Comparison of ENCODE assay signal across 21 cellular contexts in the genomic region with DNA sequence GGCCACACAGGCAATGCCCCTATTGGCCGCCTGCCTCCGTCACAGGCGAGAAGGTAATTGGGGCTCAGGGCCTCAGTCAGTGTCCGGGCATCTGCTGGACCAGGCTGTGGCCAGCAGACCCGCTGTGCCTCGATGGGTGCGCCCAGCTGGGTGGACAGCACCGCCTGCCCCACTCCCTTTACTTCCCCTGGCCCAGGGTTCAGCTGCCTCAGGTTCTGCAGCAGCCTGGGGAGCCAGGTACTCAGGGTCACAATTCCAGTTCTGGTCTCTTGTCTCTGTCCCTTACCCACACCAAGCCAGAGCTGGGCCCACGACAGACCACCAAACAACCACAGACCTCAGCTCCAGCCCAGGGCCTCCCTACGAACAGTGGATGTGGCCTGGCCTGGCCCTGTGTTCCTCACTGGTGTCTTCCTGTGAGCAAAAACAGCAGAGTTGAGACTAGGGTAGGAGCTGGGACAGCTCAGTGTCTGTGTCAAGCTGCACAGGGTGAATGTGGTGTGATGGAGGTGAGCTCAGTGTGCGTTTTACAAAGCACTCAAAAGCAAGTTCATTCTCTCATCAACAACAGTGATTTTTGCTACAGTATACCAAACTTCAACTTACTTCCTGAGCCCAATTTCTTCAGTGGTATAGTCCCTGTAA. TPM values are rescaled to one million over a fixed set of nuclear protein-coding genes. Genes with fewer than 3 reads are reported as not detected.
A peak's percentile ranks its signal among the peaks of the same experiment; 100 is the strongest.
DNase-seq lines count a peak whose midpoint lies in the region; ATAC-seq, FAIRE-seq and TF ChIP-seq lines count a peak whose summit lies in the region.
"Had no signal": no experiment of that assay in that cellular context is flagged by ENCODE, and none has a peak within 500 bp of the region (broad histone marks: within the 10 kb centered on the region; RNA-seq: fewer than 3 reads in every experiment).

No MANE protein-coding gene starts in this region.

- H3K27me3 ChIP-seq in BLaER1 (no peaks in the 10 kb centered on the region), MG63 (no peaks in the 10 kb centered on the region)
- H3K27me3 ChIP-seq in CD4-positive, alpha-beta T cell (ENCODE audit: control insufficient read depth, insufficient read depth, low read length): no peaks in the 10 kb centered on the region
- H3K27me3 ChIP-seq: SJSA1 had no signal

- POLR2A ChIA-PET in CD4-positive, alpha-beta T cell (lab: Charles Lee): interaction anchor here (0.6 to 10.1 kb wide), 16 partner anchors 11 to 74 kb away, joined by 3 to 163 read pairs (median 8); a partner anchor contains a TSS

- ATAC-seq in CD4-positive, alpha-beta T cell (ENCODE audit: poor library complexity): peak; percentile 31
- ATAC-seq in naive B cell (ENCODE audit: low read depth in 2 of 2): no peak
- ATAC-seq: K562, PC-3 had no signal

- peak overlapping the region; percentile 24; the same call in 1 of the 2 replicates for H3K4me2 ChIP-seq in BLaER1

- no peak for TF ChIP-seq POLR2A in H54 (IDR thresholded peaks at IDR 0.05; ENCODE audit: low read depth, low read length)

- no peak for FAIRE-seq in H54 (lab: Jason Lieb, UNC)
- FAIRE-seq: colon, frontal cortex, GM12892, K562 had no signal

- H3K4me3 ChIP-seq in BLaER1 (no peak overlapping the region), MG63 (no peak overlapping the region)
- H3K4me3 ChIP-seq: K562, SJSA1, skin epidermis, thoracic aorta had no signal

- peaks cover 8% of the 10 kb centered on the region; the same call in 1 of the 2 replicates for H4K20me1 ChIP-seq in BLaER1

- peaks cover 93% of the 10 kb centered on the region for H3K4me1 ChIP-seq in BLaER1
- H3K4me1 ChIP-seq: parathyroid adenoma, SJSA1 had no signal

- TF ChIP-seq CTCF in CD4-positive, alpha-beta T cell (IDR thresholded peaks at IDR 0.05): no peak

- no peaks in the 10 kb centered on the region for H3K9me3 ChIP-seq in BLaER1
- H3K9me3 ChIP-seq in CD4-positive, alpha-beta T cell (ENCODE audit: control insufficient read depth, low read length): no peaks in the 10 kb centered on the region
- H3K9me3 ChIP-seq in MG63: no peaks in the 10 kb centered on the region
- H3K9me3 ChIP-seq: SJSA1, thoracic aorta had no signal

- H3K27ac Mint-ChIP-seq in CD4-positive, alpha-beta T cell: peak overlapping the region; percentile 99
- H3K27ac Mint-ChIP-seq in activated T-helper 1 cell treated with anti-CD3 and anti-CD28 coated beads, Interleukin-12 subunit alpha, Interleukin-12 subunit beta, Interleukin-2, Interleukin-4 antibody, amounts not matched to agents 30 ng/mL and 10 ng/mL and 1 ng/mL, durations not matched to agents 14 hours and 24 hours and 36 hours: peak overlapping the region; percentile 90
- H3K27ac Mint-ChIP-seq in naive B cell: peak overlapping the region; percentile 37 to 94 (median 56)

- peaks cover 81% of the 10 kb centered on the region for H3K36me3 ChIP-seq in BLaER1
- no peaks in the 10 kb centered on the region for H3K36me3 ChIP-seq in MG63
- H3K36me3 ChIP-seq: SJSA1 had no signal

- peaks cover 86% of the 10 kb centered on the region for H3K36me3 Mint-ChIP-seq in CD4-positive, alpha-beta T cell (ENCODE audit: low read depth)
- H3K36me3 Mint-ChIP-seq in activated T-helper 1 cell treated with anti-CD3 and anti-CD28 coated beads, Interleukin-12 subunit alpha, Interleukin-12 subunit beta, Interleukin-2, Interleukin-4 antibody, amounts not matched to agents 30 ng/mL and 10 ng/mL and 1 ng/mL, durations not matched to agents 14 hours and 24 hours and 36 hours (ENCODE audit: low read depth): peaks cover 38% of the 10 kb centered on the region
- H3K36me3 Mint-ChIP-seq in naive B cell: peaks cover 0 to 8% of the 10 kb centered on the region in 2 donors

- intact Hi-C loops in CD4-positive, alpha-beta T cell (cut with DNase I, micrococcal nuclease): no loop called here
- intact Hi-C loops in activated T-helper 1 cell treated with anti-CD3 and anti-CD28 coated beads, Interleukin-12 subunit alpha, Interleukin-12 subunit beta, Interleukin-2, Interleukin-4 antibody, amounts not matched to agents 30 ng/mL and 10 ng/mL and 1 ng/mL, durations not matched to agents 14 hours and 24 hours and 36 hours (cut with micrococcal nuclease): no loop called here

- DNase-seq in CD4-positive, alpha-beta T cell: peak in 3 of 10 experiments; percentile 29 to 35 (median 34)
- peak; percentile 15 for DNase-seq in activated T-helper 1 cell treated with anti-CD3 and anti-CD28 coated beads, Interleukin-12 subunit alpha, Interleukin-12 subunit beta, Interleukin-2, Interleukin-4 antibody, amounts not matched to agents 30 ng/mL and 10 ng/mL and 1 ng/mL, durations not matched to agents 14 hours and 24 hours and 36 hours (ENCODE audit: low spot score)
- no peak for DNase-seq in naive B cell
- no peak for DNase-seq in H54 (ENCODE audit: insufficient read length, low spot score)
- no peak for DNase-seq in MG63
- DNase-seq in kidney glomerular epithelial cell (lab: John Stamatoyannopoulos, UW): no peak
- DNase-seq: DMS 273 treated with DMSO at 0.1 percent for 48 hours; NCI-H1092 treated with DMSO at 0.1 percent for 48 hours; NCI-H526 treated with DMSO at 0.1 percent for 48 hours; PC-3; stimulated activated CD4-positive, alpha-beta T cell treated with anti-CD3 and anti-CD28 coated beads, Interleukin-4, amount 100 ng/mL, for 24 hours; T1000 had no signal

- H3K27ac ChIP-seq in BLaER1: peak overlapping the region; percentile 42; the same call in 1 of the 2 replicates
- peak overlapping the region; percentile 92 for H3K27ac ChIP-seq in CD4-positive, alpha-beta T cell (ENCODE audit: low read depth, low read length)
- H3K27ac ChIP-seq: parathyroid adenoma, SJSA1, thoracic aorta had no signal

- peak overlapping the region; percentile 30; the same call in 1 of the 2 replicates for H3K9ac ChIP-seq in BLaER1
- H3K9ac ChIP-seq: parathyroid adenoma had no signal

- no peaks in the 10 kb centered on the region for H3K9me3 Mint-ChIP-seq in CD4-positive, alpha-beta T cell
- no peaks in the 10 kb centered on the region for H3K9me3 Mint-ChIP-seq in activated T-helper 1 cell treated with anti-CD3 and anti-CD28 coated beads, Interleukin-12 subunit alpha, Interleukin-12 subunit beta, Interleukin-2, Interleukin-4 antibody, amounts not matched to agents 30 ng/mL and 10 ng/mL and 1 ng/mL, durations not matched to agents 14 hours and 24 hours and 36 hours
- no peaks in the 10 kb centered on the region for H3K9me3 Mint-ChIP-seq in naive B cell

- H3K4me3 Mint-ChIP-seq in CD4-positive, alpha-beta T cell: peak overlapping the region; percentile 75
- H3K4me3 Mint-ChIP-seq in activated T-helper 1 cell treated with anti-CD3 and anti-CD28 coated beads, Interleukin-12 subunit alpha, Interleukin-12 subunit beta, Interleukin-2, Interleukin-4 antibody, amounts not matched to agents 30 ng/mL and 10 ng/mL and 1 ng/mL, durations not matched to agents 14 hours and 24 hours and 36 hours: peak overlapping the region; percentile 42
- peak overlapping the region in 1 of 8 donors; percentile 9 for H3K4me3 Mint-ChIP-seq in naive B cell

- CTCF ChIA-PET in CD4-positive, alpha-beta T cell (lab: Charles Lee): interaction anchor here (1.0 to 2.6 kb wide), 3 partner anchors 21 to 68 kb away, joined by 3 to 10 read pairs (median 3); no protein-coding TSS in a partner anchor

- no peaks in the 10 kb centered on the region for H3K27me3 Mint-ChIP-seq in CD4-positive, alpha-beta T cell
- H3K27me3 Mint-ChIP-seq in activated T-helper 1 cell treated with anti-CD3 and anti-CD28 coated beads, Interleukin-12 subunit alpha, Interleukin-12 subunit beta, Interleukin-2, Interleukin-4 antibody, amounts not matched to agents 30 ng/mL and 10 ng/mL and 1 ng/mL, durations not matched to agents 14 hours and 24 hours and 36 hours (ENCODE audit: insufficient read depth): no peaks in the 10 kb centered on the region
- no peaks in the 10 kb centered on the region for H3K27me3 Mint-ChIP-seq in naive B cell

- H3K4me1 Mint-ChIP-seq in CD4-positive, alpha-beta T cell (ENCODE audit: low read depth): peaks cover 77% of the 10 kb centered on the region
- H3K4me1 Mint-ChIP-seq in activated T-helper 1 cell treated with anti-CD3 and anti-CD28 coated beads, Interleukin-12 subunit alpha, Interleukin-12 subunit beta, Interleukin-2, Interleukin-4 antibody, amounts not matched to agents 30 ng/mL and 10 ng/mL and 1 ng/mL, durations not matched to agents 14 hours and 24 hours and 36 hours (ENCODE audit: low read depth): peaks cover 55% of the 10 kb centered on the region
- H3K4me1 Mint-ChIP-seq in naive B cell: peaks cover 29 to 34% (median 31%) of the 10 kb centered on the region in 3 donors

RNA-seq across cellular contexts. Expression of a gene that starts 33.4 kb away (rescaled TPM):
- total RNA-seq in CD4-positive, alpha-beta T cell: 10 to 100 TPM; 33.9 to 35.6 TPM
- total RNA-seq in activated T-helper 1 cell treated with anti-CD3 and anti-CD28 coated beads, Interleukin-12 subunit alpha, Interleukin-12 subunit beta, Interleukin-2, Interleukin-4 antibody, amounts not matched to agents 30 ng/mL and 10 ng/mL and 1 ng/mL, durations not matched to agents 14 hours and 24 hours and 36 hours: 31.7 and 33.2 TPM in 2 replicates
- polyA plus RNA-seq in naive B cell (ENCODE audit: low read depth in 6 of 6): 10 to 100 TPM; 35.3 to 70.1 (median 52.5) TPM
- 0.40 TPM in 1 of 2 replicates, not detected in the other for total RNA-seq in MG63 (2014; rRNA removed; shearing (Covaris generic); ENCODE audit: low replicate concordance)
- total RNA-seq: SJSA1 had no signal

Comparison
In these comparisons a context has a peak if more than half of its experiments do, and no peak if none do; other contexts are left out.
1. RNA of a gene that starts 33.4 kb away (total RNA-seq): 33.9 to 35.6 TPM in CD4-positive, alpha-beta T cell and 31.7 to 33.2 TPM in activated T-helper 1 cell treated with anti-CD3 and anti-CD28 coated beads, Interleukin-12 subunit alpha, Interleukin-12 subunit beta, Interleukin-2, Interleukin-4 antibody, amounts not matched to agents 30 ng/mL and 10 ng/mL and 1 ng/mL, durations not matched to agents 14 hours and 24 hours and 36 hours; 0.40 TPM in MG63; every median in the first group is over 10 times any median in the second.
2. Peak in every context shown above with its lines, with median percentiles within 50 percentile points of each other: H3K27ac Mint-ChIP-seq.